1 cellular context compared by ENCODE assay signal in the genomic region with DNA sequence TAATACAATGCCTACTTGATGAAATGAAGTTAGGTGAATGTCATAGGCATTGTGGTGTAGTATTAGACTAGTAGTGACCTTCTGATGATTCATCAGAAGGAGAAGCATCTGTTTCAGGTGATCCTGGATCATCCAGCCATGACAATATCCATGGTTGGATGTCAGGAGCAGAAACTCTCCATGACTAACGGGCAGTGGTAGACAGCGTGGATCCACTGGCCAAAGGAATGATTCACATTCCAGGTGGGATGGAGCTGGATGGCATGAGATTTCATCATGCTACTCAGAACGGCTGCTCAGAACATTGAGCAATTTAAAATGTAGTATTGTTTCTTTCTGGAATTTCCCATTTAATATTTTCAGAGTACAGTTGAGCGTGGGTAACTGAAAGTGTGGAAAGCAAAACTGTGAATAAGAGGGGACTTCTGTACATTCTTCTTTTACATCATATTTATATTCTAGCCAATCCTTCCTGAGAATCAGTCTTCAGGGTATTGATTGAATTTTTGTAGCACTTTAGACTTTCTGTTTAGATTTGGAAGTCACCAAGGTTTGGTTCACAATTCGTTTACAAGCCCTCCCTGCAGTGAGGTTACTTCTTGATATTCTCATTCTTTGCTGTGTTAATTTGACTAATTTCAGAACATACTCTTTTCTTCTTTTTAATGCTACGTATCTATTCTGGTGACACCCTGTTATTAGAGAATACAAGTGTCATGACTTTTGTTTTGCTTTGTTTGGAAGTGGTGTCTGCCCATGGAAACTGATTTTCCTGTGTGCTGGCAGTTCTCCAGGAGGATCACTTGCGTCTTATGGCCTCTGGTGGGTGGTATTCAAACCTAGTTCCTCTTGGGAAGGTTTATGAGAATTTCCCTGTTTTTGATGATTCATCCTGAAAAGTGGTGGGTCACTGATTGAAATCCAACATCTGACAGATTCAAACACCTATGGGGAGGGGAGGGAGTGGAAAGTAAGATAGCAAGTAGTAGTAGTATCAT.
TF ChIP-seq lines count a peak whose summit lies in the region.

No MANE protein-coding gene starts in this region.

TF ChIP-seq in GM12878, 131 proteins besides CTCF, POLR2A, EP300 and RAD21 (continued from another document):
- TF ChIP-seq HDAC6 (IDR thresholded peaks at IDR 0.05; ENCODE audit: unreplicated experiment) (no peak), SMAD1 (IDR thresholded peaks at IDR 0.05; ENCODE audit: low read depth, partially characterized antibody) (no peak), KLF5 (IDR thresholded peaks at IDR 0.05; ENCODE audit: partially characterized antibody) (no peak), SUPT20H (IDR thresholded peaks at IDR 0.05; ENCODE audit: borderline replicate concordance, control insufficient read depth, low read depth, low read length) (no peak), TAF1 (IDR thresholded peaks at IDR 0.05; ENCODE audit: borderline replicate concordance, low read depth, low read length) (no peak), SREBF2 (IDR thresholded peaks at IDR 0.05; ENCODE audit: low read length) (no peak), JUNB (IDR thresholded peaks at IDR 0.05) (peak; percentile 55), ZSCAN29 (IDR thresholded peaks at IDR 0.05) (no peak), CBFB (IDR thresholded peaks at IDR 0.05; ENCODE audit: low read depth) (no peak)
- TF ChIP-seq, protein P1, sequence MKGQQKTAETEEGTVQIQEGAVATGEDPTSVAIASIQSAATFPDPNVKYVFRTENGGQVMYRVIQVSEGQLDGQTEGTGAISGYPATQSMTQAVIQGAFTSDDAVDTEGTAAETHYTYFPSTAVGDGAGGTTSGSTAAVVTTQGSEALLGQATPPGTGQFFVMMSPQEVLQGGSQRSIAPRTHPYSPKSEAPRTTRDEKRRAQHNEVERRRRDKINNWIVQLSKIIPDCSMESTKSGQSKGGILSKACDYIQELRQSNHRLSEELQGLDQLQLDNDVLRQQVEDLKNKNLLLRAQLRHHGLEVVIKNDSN (IDR thresholded peaks at IDR 0.05; ENCODE audit: borderline replicate concordance, extremely low read length, insufficient read depth, low read depth, low read length) = no peak
- TF ChIP-seq, protein P2, sequence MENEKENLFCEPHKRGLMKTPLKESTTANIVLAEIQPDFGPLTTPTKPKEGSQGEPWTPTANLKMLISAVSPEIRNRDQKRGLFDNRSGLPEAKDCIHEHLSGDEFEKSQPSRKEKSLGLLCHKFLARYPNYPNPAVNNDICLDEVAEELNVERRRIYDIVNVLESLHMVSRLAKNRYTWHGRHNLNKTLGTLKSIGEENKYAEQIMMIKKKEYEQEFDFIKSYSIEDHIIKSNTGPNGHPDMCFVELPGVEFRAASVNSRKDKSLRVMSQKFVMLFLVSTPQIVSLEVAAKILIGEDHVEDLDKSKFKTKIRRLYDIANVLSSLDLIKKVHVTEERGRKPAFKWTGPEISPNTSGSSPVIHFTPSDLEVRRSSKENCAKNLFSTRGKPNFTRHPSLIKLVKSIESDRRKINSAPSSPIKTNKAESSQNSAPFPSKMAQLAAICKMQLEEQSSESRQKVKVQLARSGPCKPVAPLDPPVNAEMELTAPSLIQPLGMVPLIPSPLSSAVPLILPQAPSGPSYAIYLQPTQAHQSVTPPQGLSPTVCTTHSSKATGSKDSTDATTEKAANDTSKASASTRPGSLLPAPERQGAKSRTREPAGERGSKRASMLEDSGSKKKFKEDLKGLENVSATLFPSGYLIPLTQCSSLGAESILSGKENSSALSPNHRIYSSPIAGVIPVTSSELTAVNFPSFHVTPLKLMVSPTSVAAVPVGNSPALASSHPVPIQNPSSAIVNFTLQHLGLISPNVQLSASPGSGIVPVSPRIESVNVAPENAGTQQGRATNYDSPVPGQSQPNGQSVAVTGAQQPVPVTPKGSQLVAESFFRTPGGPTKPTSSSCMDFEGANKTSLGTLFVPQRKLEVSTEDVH (IDR thresholded peaks at IDR 0.05; ENCODE audit: low read depth, partially characterized antibody) = no peak
